Comparison of ENCODE assay signal across 18 cellular contexts in genomic region chr7:146397141-146397540, GRCh38.
A peak's percentile ranks its signal among the peaks of the same experiment; 100 is the strongest.
DNase-seq lines count a peak whose midpoint lies in the region; ATAC-seq lines count a peak whose summit lies in the region.
"Had no signal": no experiment of that assay in that cellular context is flagged by ENCODE, and none has a peak within 500 bp of the region (broad histone marks: within the 10 kb centered on the region; RNA-seq: fewer than 3 reads in every experiment).

No MANE protein-coding gene starts in this region.

- DNase-seq in GF-D8 (lab: John Stamatoyannopoulos, UW) (peak; percentile 5), NAMALWA (ENCODE audit: low spot score) (peak; percentile 40), OCI-M1 (lab: John Stamatoyannopoulos, UW) (peak; percentile 31), astrocyte of the hippocampus (ENCODE audit: low read depth, low spot score) (peak; percentile 0), AG08395 (ENCODE audit: low spot score) (no peak), caudate nucleus (lab: John Stamatoyannopoulos, UW) (no peak)
- DNase-seq: CD8-positive, alpha-beta T cell; COR-L47; DMS 273 treated with DMSO at 0.1 percent for 48 hours; DMS53; DND-41; EL; GM23248 had no signal

- no peak for ATAC-seq in HG03520 (IDR thresholded peaks at IDR 0.05; ENCODE audit: unreplicated experiment)
- ATAC-seq: A549; CD8-positive, alpha-beta T cell had no signal

- H3K27ac ChIP-seq in caudate nucleus (ENCODE audit: low read depth, low read length): no peak overlapping the region
- H3K27ac ChIP-seq: 22Rv1; A549; BLaER1 treated with 17β-estradiol and CSF1 and Interleukin-3, amounts not matched to agents 10 nM and 100 nM; GM23248; HL-60 had no signal

Comparison
In these comparisons a context has a peak if more than half of its experiments do, and no peak if none do; other contexts are left out.
1. DNase-seq: peak in GF-D8 (single experiment), NAMALWA (single experiment), OCI-M1 (single experiment) and astrocyte of the hippocampus (single experiment); none in AG08395 (single experiment) and caudate nucleus (0 of 61).